Comparison of ENCODE assay signal across 18 cellular contexts in the genomic region with DNA sequence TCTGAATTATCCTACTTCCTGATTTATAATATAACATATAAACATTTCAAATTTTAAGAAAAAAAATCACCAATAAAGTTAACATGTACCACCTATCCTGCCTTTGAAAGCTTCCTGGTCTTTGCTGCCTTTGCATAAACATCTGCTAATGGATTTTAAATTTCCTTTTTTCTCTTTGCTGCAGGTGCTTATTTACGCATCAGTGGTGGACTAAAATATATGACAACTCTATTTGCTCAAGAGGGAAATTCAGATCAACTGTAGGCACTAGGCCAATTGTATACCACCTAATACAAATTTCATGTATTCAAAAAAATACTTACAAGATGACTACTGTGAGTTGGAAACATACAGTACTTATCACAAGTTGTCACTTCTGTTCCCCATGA. TPM values are rescaled to one million over a fixed set of nuclear protein-coding genes. Genes with fewer than 3 reads are reported as not detected.
"Had no signal": no experiment of that assay in that cellular context is flagged by ENCODE, and none has a peak within 500 bp of the region (broad histone marks: within the 10 kb centered on the region; RNA-seq: fewer than 3 reads in every experiment).

No MANE protein-coding gene starts in this region.

- ATAC-seq: gastroesophageal sphincter; mucosa of descending colon; naive thymus-derived CD8-positive, alpha-beta T cell; sciatic nerve; stimulated activated memory B cell treated with anti-CD40 and anti-IgM and Interleukin-4, amounts not matched to agents 10 μg/mL and 1 μg/mL and 100 μg/mL, for 72 hours had no signal

- H3K27ac ChIP-seq: esophagus squamous epithelium, gastroesophageal sphincter, spleen, tibial artery, upper lobe of left lung, vagina had no signal

- H3K4me3 ChIP-seq: esophagus squamous epithelium, gastroesophageal sphincter, mucosa of descending colon, spleen, tibial artery, upper lobe of left lung, vagina had no signal

- H3K36me3 ChIP-seq: esophagus squamous epithelium, gastroesophageal sphincter, spleen, tibial artery, upper lobe of left lung, vagina had no signal

- H3K27me3 ChIP-seq: esophagus squamous epithelium, gastroesophageal sphincter, spleen, tibial artery, upper lobe of left lung, vagina had no signal

- DNase-seq: dermis blood vessel endothelial cell; esophagus squamous epithelium; foreskin fibroblast; immature natural killer cell; mammary epithelial cell; mucosa of descending colon; naive thymus-derived CD8-positive, alpha-beta T cell; posterior cingulate gyrus; spleen; stimulated activated CD4-positive, alpha-beta T cell treated with anti-CD3 and anti-CD28 coated beads, Interleukin-15, amount 100 ng/mL, for 24 hours; stimulated activated CD4-positive, alpha-beta T cell treated with anti-CD3 and anti-CD28 coated beads, Interleukin-1b, Interleukin-23, amount 100 ng/mL, for 48 hours; stimulated activated CD4-positive, alpha-beta T cell treated with anti-CD3 and anti-CD28 coated beads, Interleukin-4, amount 100 ng/mL, for 24 hours; tibial artery; upper lobe of left lung had no signal

- H3K4me1 ChIP-seq: esophagus squamous epithelium, gastroesophageal sphincter, spleen, tibial artery, upper lobe of left lung, vagina had no signal

- H3K9me3 ChIP-seq: esophagus squamous epithelium, gastroesophageal sphincter, mucosa of descending colon, spleen, tibial artery, upper lobe of left lung, vagina had no signal

RNA-seq across cellular contexts. Expression of a gene that starts 57.2 kb away (rescaled TPM):
- polyA plus RNA-seq: immature natural killer cell; naive thymus-derived CD8-positive, alpha-beta T cell; spleen had no signal
